In genomic region chr15:64597469-64597806, GRCh38 we compare ENCODE assay signal across 10 cellular contexts.
A peak's percentile ranks its signal among the peaks of the same experiment; 100 is the strongest.
DNase-seq lines count a peak whose midpoint lies in the region; ATAC-seq and TF ChIP-seq lines count a peak whose summit lies in the region.
"Had no signal": no experiment of that assay in that cellular context is flagged by ENCODE, and none has a peak within 500 bp of the region (broad histone marks: within the 10 kb centered on the region; RNA-seq: fewer than 3 reads in every experiment).

No MANE protein-coding gene starts in this region.

- H3K9me3 Mint-ChIP-seq in activated CD4-positive, alpha-beta T cell treated with anti-CD3 and anti-CD28 coated beads, Interleukin-2, amount 10 ng/mL, durations not matched to agents 24 days and 14 days = no peaks in the 10 kb centered on the region

- H3K27ac Mint-ChIP-seq in activated CD4-positive, alpha-beta T cell treated with anti-CD3 and anti-CD28 coated beads, Interleukin-2, amount 10 ng/mL, durations not matched to agents 24 days and 14 days = peak overlapping the region; percentile 90

- H3K4me1 Mint-ChIP-seq in activated CD4-positive, alpha-beta T cell treated with anti-CD3 and anti-CD28 coated beads, Interleukin-2, amount 10 ng/mL, durations not matched to agents 24 days and 14 days = peaks cover 55% of the 10 kb centered on the region

- H3K4me1 ChIP-seq in spleen = peaks cover 17 to 72% (median 45%) of the 10 kb centered on the region in 6 donors

- no peaks in the 10 kb centered on the region for H3K36me3 ChIP-seq in spleen
- H3K36me3 ChIP-seq: heart right ventricle had no signal

- H3K4me3 Mint-ChIP-seq in activated CD4-positive, alpha-beta T cell treated with anti-CD3 and anti-CD28 coated beads, Interleukin-2, amount 10 ng/mL, durations not matched to agents 24 days and 14 days = peak overlapping the region; percentile 85

- no peak for TF ChIP-seq POLR2A in spleen (IDR thresholded peaks at IDR 0.05)

- H3K27ac ChIP-seq in dorsolateral prefrontal cortex (peak overlapping the region in 57 of 59 donors; percentile 9 to 89 (median 70)), spleen (peak overlapping the region in 7 of 8 donors; percentile 65 to 78 (median 73))

- WGBS in spleen, 5 donors = 17 to 37% (median 21%) methylated on average over 1 of the region's 1 CpG

- intact Hi-C loops in activated CD4-positive, alpha-beta T cell treated with anti-CD3 and anti-CD28 coated beads, Interleukin-2, amount 10 ng/mL, durations not matched to agents 24 days and 14 days (cut with micrococcal nuclease) = loop anchor here (2.0 kb wide), 1 partner anchor 25 kb away; no protein-coding TSS in a partner anchor
- intact Hi-C loops in dorsolateral prefrontal cortex (cut with DNase I) (no loop called here), spleen (cut with DNase I; ENCODE audit: low total_unique reads) (no loop called here)

- no peaks in the 10 kb centered on the region for H3K27me3 Mint-ChIP-seq in activated CD4-positive, alpha-beta T cell treated with anti-CD3 and anti-CD28 coated beads, Interleukin-2, amount 10 ng/mL, durations not matched to agents 24 days and 14 days

- no peak for DNase-seq in activated CD4-positive, alpha-beta T cell treated with anti-CD3 and anti-CD28 coated beads, Interleukin-2, amount 10 ng/mL, durations not matched to agents 24 days and 14 days
- no peak for DNase-seq in activated CD4-positive, alpha-beta T cell treated with anti-CD3 and anti-CD28 coated beads for 1 hour
- peak; percentile 54 for DNase-seq in NCI-H526 treated with DMSO at 0.1 percent for 48 hours (lab: John Stamatoyannopoulos, UW)
- no peak for DNase-seq in dorsolateral prefrontal cortex
- no peak for DNase-seq in spleen
- DNase-seq in inferior parietal cortex (ENCODE audit: extremely low spot score) = no peak
- no peak for DNase-seq in retina
- DNase-seq: activated CD4-positive, CD25-positive, alpha-beta regulatory T cell had no signal

- peak in 1 of 56 donors; percentile 6 for TF ChIP-seq CTCF in dorsolateral prefrontal cortex (IDR thresholded peaks at IDR 0.05 in 54 of 56, conservative IDR thresholded peaks at IDR 0.05 in 2 of 56; ENCODE audit: low read depth in 1 of 56, partially characterized antibody in 56 of 56)
- TF ChIP-seq CTCF in spleen (IDR thresholded peaks at IDR 0.05 in 8 of 11, conservative IDR thresholded peaks at IDR 0.05 in 3 of 11) = no peak

- H3K36me3 Mint-ChIP-seq in activated CD4-positive, alpha-beta T cell treated with anti-CD3 and anti-CD28 coated beads, Interleukin-2, amount 10 ng/mL, durations not matched to agents 24 days and 14 days (ENCODE audit: low read depth) = peaks cover 5% of the 10 kb centered on the region

- H3K4me3 ChIP-seq in dorsolateral prefrontal cortex (peak overlapping the region in 42 of 59 donors; percentile 0 to 43 (median 20)), spleen (peak overlapping the region in 2 of 8 donors; percentile 3 to 40)

- H3K27me3 ChIP-seq in dorsolateral prefrontal cortex = no peaks in the 10 kb centered on the region
- H3K27me3 ChIP-seq in spleen (replicated peaks in 1 of 7) = no peaks in the 10 kb centered on the region
- H3K27me3 ChIP-seq: heart right ventricle had no signal

- H3K9me3 ChIP-seq in spleen = no peaks in the 10 kb centered on the region
- H3K9me3 ChIP-seq: heart right ventricle had no signal

- no peak for ATAC-seq in GM21723 (IDR thresholded peaks at IDR 0.05; ENCODE audit: unreplicated experiment)
